ENCODE assay signal across 8 cellular contexts in genomic region chr17:19646788-19647696, GRCh38. TPM values are rescaled to one million over a fixed set of nuclear protein-coding genes. Genes with fewer than 3 reads are reported as not detected.
DNase-seq lines count a peak whose midpoint lies in the region; ATAC-seq and TF ChIP-seq lines count a peak whose summit lies in the region.

No MANE protein-coding gene starts in this region.

- peak overlapping the region; percentile 92 for H3K4me3 Mint-ChIP-seq in WTC11
- H3K4me3 Mint-ChIP-seq in glutamatergic neuron (ENCODE audit: unreplicated experiment), result peak overlapping the region; percentile 94

- CTCF ChIA-PET in WTC11 (lab: Charles Lee), result interaction anchor here (0.5 to 4.2 kb wide), 34 partner anchors 9 to 326 kb away, joined by 3 to 42 read pairs (median 5); partner anchors contain the start of genes ALDH3A1, B9D1, MAPK7 and SLC47A1

- no peaks in the 10 kb centered on the region for H3K27me3 ChIP-seq in heart right ventricle
- H3K27me3 ChIP-seq in skeletal muscle tissue (ENCODE audit: control insufficient read depth in 3 of 3, insufficient read depth in 3 of 3, low read length in 3 of 3), result no peaks in the 10 kb centered on the region

- peaks cover 67% of the 10 kb centered on the region for H3K4me1 Mint-ChIP-seq in WTC11
- peaks cover 12% of the 10 kb centered on the region for H3K4me1 Mint-ChIP-seq in glutamatergic neuron (ENCODE audit: low read depth, unreplicated experiment)

- peak overlapping the region; percentile 84 for H3K27ac Mint-ChIP-seq in WTC11
- peak overlapping the region; percentile 83 for H3K27ac Mint-ChIP-seq in glutamatergic neuron (ENCODE audit: unreplicated experiment)

- TF ChIP-seq CTCF in heart right ventricle (IDR thresholded peaks at IDR 0.05) (no peak), WTC11 (IDR thresholded peaks at IDR 0.05) (no peak), glutamatergic neuron (IDR thresholded peaks at IDR 0.05; ENCODE audit: partially characterized antibody, unreplicated experiment) (no peak)

- no peaks in the 10 kb centered on the region for H3K9me3 Mint-ChIP-seq in WTC11
- H3K9me3 Mint-ChIP-seq in glutamatergic neuron (ENCODE audit: unreplicated experiment), result peaks cover 16% of the 10 kb centered on the region

- POLR2A ChIA-PET in WTC11 (lab: Charles Lee), result interaction anchor here (2.2 to 2.5 kb wide), 3 partner anchors 97 to 269 kb away, joined by 5 to 14 read pairs (median 6); partner anchors contain the start of gene MAPK7

- no peak for DNase-seq in heart right ventricle
- DNase-seq in Right ventricle myocardium superior, result no peak
- no peak for DNase-seq in WTC11 (ENCODE audit: low spot score)
- DNase-seq in glutamatergic neuron, result no peak
- no peak for DNase-seq in NCI-H128 (lab: John Stamatoyannopoulos, UW; ENCODE audit: unreplicated experiment)
- DNase-seq in medulla oblongata (ENCODE audit: extremely low spot score), result no peak

- H3K36me3 Mint-ChIP-seq in WTC11 (peaks cover 8% of the 10 kb centered on the region), glutamatergic neuron (ENCODE audit: unreplicated experiment) (no peaks in the 10 kb centered on the region)

- H3K36me3 ChIP-seq in heart right ventricle (no peaks in the 10 kb centered on the region), skeletal muscle tissue (ENCODE audit: control insufficient read depth in 3 of 3, insufficient read depth in 3 of 3, low read length in 3 of 3) (no peaks in the 10 kb centered on the region)

- ATAC-seq in heart right ventricle, result no peak
- ATAC-seq in Right ventricle myocardium superior (ENCODE audit: poor library complexity), result no peak
- ATAC-seq in WTC11, result no peak
- ATAC-seq in GM19397 (IDR thresholded peaks at IDR 0.05; ENCODE audit: unreplicated experiment), result no peak

- H3K4me3 ChIP-seq in heart right ventricle, result peak overlapping the region in 7 of 10 donors; percentile 49 to 99 (median 78)
- H3K4me3 ChIP-seq in skeletal muscle tissue (ENCODE audit: low read length in 3 of 3), result peak overlapping the region in 2 of 3 donors; percentile 85 to 95

- peak overlapping the region; percentile 89 to 97 (median 95) for H3K27ac ChIP-seq in heart right ventricle
- H3K27ac ChIP-seq in skeletal muscle tissue (ENCODE audit: low read depth, low read length), result peak overlapping the region; percentile 90

- WGBS in heart right ventricle, 2 donors, result 72 to 82% methylated on average over 4 of the region's 4 CpGs

- peaks cover 8% of the 10 kb centered on the region for H3K27me3 Mint-ChIP-seq in WTC11 (ENCODE audit: low read depth)
- peaks cover 11% of the 10 kb centered on the region for H3K27me3 Mint-ChIP-seq in glutamatergic neuron (ENCODE audit: unreplicated experiment)

- H3K4me1 ChIP-seq in heart right ventricle, result peaks cover 9 to 60% (median 41%) of the 10 kb centered on the region in 9 donors
- H3K4me1 ChIP-seq in skeletal muscle tissue (ENCODE audit: control insufficient read depth in 3 of 3, insufficient read depth in 3 of 3, low read length in 3 of 3), result peaks cover 25 to 35% (median 27%) of the 10 kb centered on the region in 3 donors

- H3K9me3 ChIP-seq in heart right ventricle, result no peaks in the 10 kb centered on the region
- H3K9me3 ChIP-seq in skeletal muscle tissue (ENCODE audit: control insufficient read depth in 3 of 3, low read length in 3 of 3), result no peaks in the 10 kb centered on the region

- intact Hi-C loops in heart right ventricle (cut with DNase I), result loop anchor here (5.0 to 10.0 kb wide), 8 partner anchors 100 to 140 kb away; partner anchors contain the start of gene ALDH3A1 (in 1 of the 10)
- intact Hi-C loops in Right ventricle myocardium superior (cut with DNase I), result loop anchor here (5.0 kb wide), 2 partner anchors 100 to 135 kb away; partner anchors contain the start of gene ALDH3A1

- H3K9ac ChIP-seq in skeletal muscle tissue (ENCODE audit: low read depth in 1 of 3, low read length in 3 of 3), result peak overlapping the region in 2 of 3 donors; percentile 79 to 92

TF ChIP-seq in WTC11, 78 proteins besides CTCF, POLR2A, EP300 and RAD21:
- TF ChIP-seq SOX15 (CRISPR knock-in tag; IDR thresholded peaks at IDR 0.05), result no peak
- TF ChIP-seq NFE2L1 (CRISPR knock-in tag; IDR thresholded peaks at IDR 0.05), result 0 out of 2 replicates have a peak, but pooled peaks have one; percentile 53

RNA-seq across cellular contexts. Expression of gene ALDH3A2, which starts 1.5 kb away (rescaled TPM):
- total RNA-seq in heart right ventricle, result 100 to 1,000 TPM in 1 of 10 donors, 10 to 100 TPM in 9; 50.2 to 104 (median 73.6) TPM
- polyA plus RNA-seq in heart right ventricle, result 10 to 100 TPM; 20.6 to 35.4 TPM
- 53.6 TPM for total RNA-seq in Right ventricle myocardium superior
- total RNA-seq in WTC11 (2021), result 68.5 to 84.3 TPM (median 80.6 TPM) in 3 replicates
- 42.6 TPM for total RNA-seq in glutamatergic neuron (ENCODE audit: unreplicated experiment)
- 63.7 TPM for total RNA-seq in skeletal muscle tissue
